Comparison of ENCODE assay signal across 1 cellular context in the genomic region with DNA sequence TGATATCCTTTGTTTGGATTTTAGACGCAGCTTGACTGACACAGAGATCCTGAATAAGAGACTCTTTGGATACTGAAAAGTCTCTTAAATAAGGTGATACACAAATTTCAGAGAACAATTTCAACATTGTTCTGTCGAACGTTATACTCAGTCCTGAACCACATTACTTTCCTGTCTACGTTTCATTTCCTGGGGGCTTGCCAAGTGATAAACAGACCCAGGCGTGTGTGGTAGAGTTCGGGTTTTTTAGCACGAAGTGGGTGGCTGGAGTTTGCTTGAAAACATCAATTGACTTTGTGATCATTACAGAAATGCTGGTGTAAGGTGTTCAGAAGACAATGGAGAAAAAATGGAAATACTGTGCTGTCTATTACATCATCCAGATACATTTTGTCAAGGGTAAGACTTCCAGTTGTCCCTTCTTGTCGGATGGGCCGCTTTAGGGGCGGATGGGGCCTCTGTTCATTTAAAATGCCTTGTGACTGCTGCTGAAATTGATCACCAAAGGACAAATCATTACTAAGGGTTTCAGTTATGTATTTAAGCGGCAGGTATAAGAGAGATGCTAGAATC.
TF ChIP-seq lines count a peak whose summit lies in the region.

TSS of gene CD96 (plus strand) at position 287 of the 573 bp plus-strand sequence. CDS start at position 339, 52 bp downstream.

TF ChIP-seq in GM23338, 12 proteins besides CTCF, POLR2A, EP300 and RAD21 (continued from another document):
- TF ChIP-seq, protein P1, sequence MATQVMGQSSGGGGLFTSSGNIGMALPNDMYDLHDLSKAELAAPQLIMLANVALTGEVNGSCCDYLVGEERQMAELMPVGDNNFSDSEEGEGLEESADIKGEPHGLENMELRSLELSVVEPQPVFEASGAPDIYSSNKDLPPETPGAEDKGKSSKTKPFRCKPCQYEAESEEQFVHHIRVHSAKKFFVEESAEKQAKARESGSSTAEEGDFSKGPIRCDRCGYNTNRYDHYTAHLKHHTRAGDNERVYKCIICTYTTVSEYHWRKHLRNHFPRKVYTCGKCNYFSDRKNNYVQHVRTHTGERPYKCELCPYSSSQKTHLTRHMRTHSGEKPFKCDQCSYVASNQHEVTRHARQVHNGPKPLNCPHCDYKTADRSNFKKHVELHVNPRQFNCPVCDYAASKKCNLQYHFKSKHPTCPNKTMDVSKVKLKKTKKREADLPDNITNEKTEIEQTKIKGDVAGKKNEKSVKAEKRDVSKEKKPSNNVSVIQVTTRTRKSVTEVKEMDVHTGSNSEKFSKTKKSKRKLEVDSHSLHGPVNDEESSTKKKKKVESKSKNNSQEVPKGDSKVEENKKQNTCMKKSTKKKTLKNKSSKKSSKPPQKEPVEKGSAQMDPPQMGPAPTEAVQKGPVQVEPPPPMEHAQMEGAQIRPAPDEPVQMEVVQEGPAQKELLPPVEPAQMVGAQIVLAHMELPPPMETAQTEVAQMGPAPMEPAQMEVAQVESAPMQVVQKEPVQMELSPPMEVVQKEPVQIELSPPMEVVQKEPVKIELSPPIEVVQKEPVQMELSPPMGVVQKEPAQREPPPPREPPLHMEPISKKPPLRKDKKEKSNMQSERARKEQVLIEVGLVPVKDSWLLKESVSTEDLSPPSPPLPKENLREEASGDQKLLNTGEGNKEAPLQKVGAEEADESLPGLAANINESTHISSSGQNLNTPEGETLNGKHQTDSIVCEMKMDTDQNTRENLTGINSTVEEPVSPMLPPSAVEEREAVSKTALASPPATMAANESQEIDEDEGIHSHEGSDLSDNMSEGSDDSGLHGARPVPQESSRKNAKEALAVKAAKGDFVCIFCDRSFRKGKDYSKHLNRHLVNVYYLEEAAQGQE (IDR thresholded peaks at IDR 0.05; ENCODE audit: unreplicated experiment) = no peak
- TF ChIP-seq EZH2 (IDR thresholded peaks at IDR 0.05; ENCODE audit: low read depth, unreplicated experiment) = no peak
